In genomic region chr19:19866599-19867248, GRCh38 we compare ENCODE assay signal across 8 cellular contexts. TPM values are rescaled to one million over a fixed set of nuclear protein-coding genes. Genes with fewer than 3 reads are reported as not detected.
A peak's percentile ranks its signal among the peaks of the same experiment; 100 is the strongest.
DNase-seq lines count a peak whose midpoint lies in the region; ATAC-seq lines count a peak whose summit lies in the region.

No MANE protein-coding gene starts in this region.

- peaks cover 29% of the 10 kb centered on the region for H3K9me3 ChIP-seq in SJCRH30 (replicated peaks)
- no peaks in the 10 kb centered on the region for H3K9me3 ChIP-seq in skeletal muscle tissue (ENCODE audit: control insufficient read depth in 3 of 3, low read length in 3 of 3)

- H3K4me1 ChIP-seq in SJCRH30: no peaks in the 10 kb centered on the region
- H3K4me1 ChIP-seq in skeletal muscle tissue (ENCODE audit: control insufficient read depth in 3 of 3, insufficient read depth in 3 of 3, low read length in 3 of 3): peaks cover 11 to 27% (median 12%) of the 10 kb centered on the region in 3 donors

- H3K36me3 ChIP-seq in SJCRH30: peaks cover 33% of the 10 kb centered on the region
- no peaks in the 10 kb centered on the region for H3K36me3 ChIP-seq in skeletal muscle tissue (ENCODE audit: control insufficient read depth in 3 of 3, insufficient read depth in 3 of 3, low read length in 3 of 3)

- H3K4me3 ChIP-seq in SJCRH30 (peak overlapping the region; percentile 84), skeletal muscle tissue (ENCODE audit: low read length in 3 of 3) (peak overlapping the region; percentile 95 to 98 (median 96))

- H3K4me3 Mint-ChIP-seq in activated naive CD8-positive, alpha-beta T cell treated with anti-CD3 and anti-CD28 coated beads, Interleukin-2, amount 50 U/mL, for 24 hours: peak overlapping the region; percentile 96

- no peaks in the 10 kb centered on the region for H3K9me3 Mint-ChIP-seq in activated naive CD8-positive, alpha-beta T cell treated with anti-CD3 and anti-CD28 coated beads, Interleukin-2, amount 50 U/mL, for 24 hours

- peaks cover 44% of the 10 kb centered on the region for H3K4me1 Mint-ChIP-seq in activated naive CD8-positive, alpha-beta T cell treated with anti-CD3 and anti-CD28 coated beads, Interleukin-2, amount 50 U/mL, for 24 hours

- H3K27ac ChIP-seq in SJCRH30 (peak overlapping the region; percentile 92), skeletal muscle tissue (ENCODE audit: low read depth, low read length) (peak overlapping the region; percentile 97)

- H3K36me3 Mint-ChIP-seq in activated naive CD8-positive, alpha-beta T cell treated with anti-CD3 and anti-CD28 coated beads, Interleukin-2, amount 50 U/mL, for 24 hours (ENCODE audit: low read depth): peaks cover 16% of the 10 kb centered on the region

- H3K27me3 ChIP-seq in SJCRH30 (no peaks in the 10 kb centered on the region), skeletal muscle tissue (ENCODE audit: control insufficient read depth in 3 of 3, insufficient read depth in 3 of 3, low read length in 3 of 3) (no peaks in the 10 kb centered on the region)

- H3K9ac ChIP-seq in skeletal muscle tissue (ENCODE audit: low read depth in 1 of 3, low read length in 3 of 3): peak overlapping the region; percentile 96 to 99 (median 98)

- H3K27ac Mint-ChIP-seq in activated naive CD8-positive, alpha-beta T cell treated with anti-CD3 and anti-CD28 coated beads, Interleukin-2, amount 50 U/mL, for 24 hours: peak overlapping the region; percentile 94

- H3K27me3 Mint-ChIP-seq in activated naive CD8-positive, alpha-beta T cell treated with anti-CD3 and anti-CD28 coated beads, Interleukin-2, amount 50 U/mL, for 24 hours: no peaks in the 10 kb centered on the region

- DNase-seq in DMS 273 (lab: John Stamatoyannopoulos, UW; ENCODE audit: unreplicated experiment) (peak; percentile 61), DMS 273 treated with DMSO at 0.1 percent for 48 hours (lab: John Stamatoyannopoulos, UW) (no peak), SJCRH30 (peak; percentile 24 to 45), iPS DF 4.7 (ENCODE audit: extremely low read depth, low spot score) (peak; percentile 68)
- peak; percentile 54 for DNase-seq in activated naive CD8-positive, alpha-beta T cell treated with anti-CD3 and anti-CD28 coated beads, Interleukin-2, amount 50 U/mL, for 24 hours

- no peak for ATAC-seq in activated naive CD8-positive, alpha-beta T cell treated with anti-CD3 and anti-CD28 coated beads, Interleukin-2, amount 50 U/mL, for 24 hours
- no peak for ATAC-seq in GM21528 (IDR thresholded peaks at IDR 0.05; ENCODE audit: low FRiP score, unreplicated experiment)
- no peak for ATAC-seq in GM21825 (IDR thresholded peaks at IDR 0.05; ENCODE audit: unreplicated experiment)

RNA-seq across cellular contexts. Expression of gene ZNF253, which starts 1.0 kb away (rescaled TPM):
- total RNA-seq in SJCRH30 (2014; rRNA removed; shearing (Covaris generic)): 24.7 and 27.9 TPM in 2 replicates
- total RNA-seq in skeletal muscle tissue: 7.3 TPM

RNA-seq across cellular contexts. Expression of gene ZNF93, which starts 34.0 kb away (rescaled TPM):
- 32.4 and 34.8 TPM in 2 replicates for total RNA-seq in SJCRH30 (2014; rRNA removed; shearing (Covaris generic))
- total RNA-seq in skeletal muscle tissue: 7.3 TPM

RNA-seq across cellular contexts. Expression of gene ZNF506, which starts 45.2 kb away (rescaled TPM):
- 23.6 and 31.6 TPM in 2 replicates for total RNA-seq in SJCRH30 (2014; rRNA removed; shearing (Covaris generic))
- total RNA-seq in skeletal muscle tissue: 20.9 TPM
